14 cellular contexts compared by ENCODE assay signal in the genomic region with DNA sequence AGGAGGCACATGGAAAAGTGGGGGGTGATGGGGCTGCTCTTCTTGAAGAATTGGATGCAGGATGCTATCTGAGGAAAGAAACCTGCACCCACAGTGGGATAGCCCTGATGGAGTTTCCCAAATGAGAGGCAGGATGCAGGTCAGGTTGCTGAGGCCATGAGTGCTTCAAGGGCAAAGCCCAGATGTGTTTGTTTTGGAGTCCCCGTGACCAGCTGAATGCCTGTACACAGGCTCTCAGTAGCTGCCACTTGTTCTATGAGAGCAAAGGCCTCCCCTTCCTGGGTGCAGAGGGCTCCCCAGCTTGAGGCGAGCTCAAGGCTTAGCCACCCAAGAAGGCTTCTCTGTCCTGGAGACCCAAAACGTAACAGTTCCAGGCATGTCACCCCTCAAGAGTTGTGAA.
DNase-seq lines count a peak whose midpoint lies in the region; ATAC-seq and TF ChIP-seq lines count a peak whose summit lies in the region.
"Had no signal": no experiment of that assay in that cellular context is flagged by ENCODE, and none has a peak within 500 bp of the region (broad histone marks: within the 10 kb centered on the region; RNA-seq: fewer than 3 reads in every experiment).

No MANE protein-coding gene starts in this region.

- H3K27me3 Mint-ChIP-seq in chondrocyte (ENCODE audit: low read depth) (no peaks in the 10 kb centered on the region), osteocyte (ENCODE audit: unreplicated experiment) (no peaks in the 10 kb centered on the region)

- H3K9ac ChIP-seq in BLaER1, result no peak overlapping the region

- H3K9me3 Mint-ChIP-seq in chondrocyte (ENCODE audit: low read depth), result no peaks in the 10 kb centered on the region
- H3K9me3 Mint-ChIP-seq in osteocyte (ENCODE audit: unreplicated experiment), result no peaks in the 10 kb centered on the region
- H3K9me3 Mint-ChIP-seq: CD4-positive, alpha-beta memory T cell had no signal

- H3K36me3 ChIP-seq in BLaER1 (peaks cover 38% of the 10 kb centered on the region), tibial artery (peaks cover 0 to 12% (median 10%) of the 10 kb centered on the region in 3 donors)

- H3K27ac ChIP-seq in BLaER1, result 0 out of 2 replicates have a peak overlapping the region, but pooled peaks have one; percentile 4
- peak overlapping the region; percentile 24 to 26 for H3K27ac ChIP-seq in tibial artery
- H3K27ac ChIP-seq: C4-2B had no signal

- H3K9me3 ChIP-seq in BLaER1, result peaks cover 9% of the 10 kb centered on the region
- H3K9me3 ChIP-seq in tibial artery, result no peaks in the 10 kb centered on the region

- no peak overlapping the region for H3K4me3 Mint-ChIP-seq in chondrocyte (ENCODE audit: unreplicated experiment)
- no peak overlapping the region for H3K4me3 Mint-ChIP-seq in osteocyte (ENCODE audit: unreplicated experiment)
- H3K4me3 Mint-ChIP-seq: CD4-positive, alpha-beta memory T cell had no signal

- H3K4me2 ChIP-seq in BLaER1, result peak overlapping the region; percentile 43

- ATAC-seq in HG02885 (IDR thresholded peaks at IDR 0.05; ENCODE audit: poor library complexity, unreplicated experiment) (no peak), GM21390 (IDR thresholded peaks at IDR 0.05; ENCODE audit: unreplicated experiment) (no peak)
- ATAC-seq: HCT116 had no signal

- peaks cover 32% of the 10 kb centered on the region for H3K4me1 Mint-ChIP-seq in chondrocyte (ENCODE audit: low read depth)
- peaks cover 24% of the 10 kb centered on the region for H3K4me1 Mint-ChIP-seq in osteocyte (ENCODE audit: unreplicated experiment)
- H3K4me1 Mint-ChIP-seq: CD4-positive, alpha-beta memory T cell had no signal

- no peak for TF ChIP-seq CTCF in chondrocyte (IDR thresholded peaks at IDR 0.05)
- no peak for TF ChIP-seq CTCF in osteocyte (IDR thresholded peaks at IDR 0.05)
- TF ChIP-seq CTCF in tibial artery (IDR thresholded peaks at IDR 0.05), result no peak

- H3K4me3 ChIP-seq in BLaER1, result no peak overlapping the region
- H3K4me3 ChIP-seq in tibial artery, result no peak overlapping the region

- H3K27ac Mint-ChIP-seq in chondrocyte (ENCODE audit: unreplicated experiment) (peak overlapping the region; percentile 5), osteocyte (ENCODE audit: unreplicated experiment) (peak overlapping the region; percentile 31)
- H3K27ac Mint-ChIP-seq: CD4-positive, alpha-beta memory T cell had no signal

- intact Hi-C loops in tibial artery (cut with DNase I; ENCODE audit: low total_unique reads), result no loop called here

- H3K4me1 ChIP-seq in BLaER1, result peaks cover 51% of the 10 kb centered on the region
- H3K4me1 ChIP-seq in tibial artery, result peaks cover 0 to 26% (median 7%) of the 10 kb centered on the region in 4 donors

- H3K27me3 ChIP-seq in BLaER1 (no peaks in the 10 kb centered on the region), tibial artery (no peaks in the 10 kb centered on the region)

- DNase-seq in chondrocyte (ENCODE audit: low spot score), result peak; percentile 21
- DNase-seq in osteocyte (ENCODE audit: extremely low spot score, unreplicated experiment), result no peak
- no peak for DNase-seq in tibial artery
- no peak for DNase-seq in COR-L47 (lab: John Stamatoyannopoulos, UW)
- DNase-seq: 8988T; CD4-positive, alpha-beta memory T cell; DMS153; DMS79 treated with DMSO at 0.1 percent for 48 hours; EL had no signal

- peaks cover 41% of the 10 kb centered on the region for H3K36me3 Mint-ChIP-seq in chondrocyte (ENCODE audit: low read depth)
- H3K36me3 Mint-ChIP-seq in osteocyte (ENCODE audit: unreplicated experiment), result peaks cover 61% of the 10 kb centered on the region
- H3K36me3 Mint-ChIP-seq: CD4-positive, alpha-beta memory T cell had no signal

- H4K20me1 ChIP-seq in BLaER1, result no peaks in the 10 kb centered on the region
